Comparison of ENCODE assay signal across 11 cellular contexts in the genomic region with DNA sequence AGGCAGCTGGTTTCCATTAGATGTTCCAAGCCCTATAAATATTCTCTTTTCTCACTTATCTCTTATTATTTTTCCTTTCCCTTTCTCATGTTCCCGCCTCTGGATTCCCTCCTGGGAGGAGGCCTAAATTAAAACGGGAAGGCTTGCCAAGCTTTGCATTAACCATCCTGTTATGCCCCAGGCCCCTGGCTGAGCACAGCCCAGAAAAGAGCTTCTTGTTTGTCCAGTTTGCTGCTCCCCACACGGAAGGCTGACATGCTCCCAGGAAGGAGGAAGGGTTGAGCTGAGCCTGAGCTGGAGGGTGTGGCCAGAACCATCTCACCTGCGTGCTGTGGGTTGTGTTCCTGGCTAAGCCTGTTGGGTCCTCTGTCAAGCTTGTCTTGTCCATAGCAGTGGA.
DNase-seq lines count a peak whose midpoint lies in the region; ATAC-seq and TF ChIP-seq lines count a peak whose summit lies in the region.
"Had no signal": no experiment of that assay in that cellular context is flagged by ENCODE, and none has a peak within 500 bp of the region (broad histone marks: within the 10 kb centered on the region; RNA-seq: fewer than 3 reads in every experiment).

No MANE protein-coding gene starts in this region.

- no peaks in the 10 kb centered on the region for H3K9me3 Mint-ChIP-seq in neural crest cell

- no peak overlapping the region for H3K4me3 Mint-ChIP-seq in neural crest cell

- DNase-seq in Right ventricle myocardium superior, result no peak
- no peak for DNase-seq in cardiac septum (ENCODE audit: low spot score)
- DNase-seq in cerebellum (ENCODE audit: low spot score), result peak; percentile 51
- no peak for DNase-seq in neural crest cell (ENCODE audit: low read depth, low spot score)
- DNase-seq in OCI-M1 (lab: John Stamatoyannopoulos, UW), result no peak
- DNase-seq in glomerular visceral epithelial cell (ENCODE audit: extremely low spot score), result no peak
- no peak for DNase-seq in hypothalamus (lab: John Stamatoyannopoulos, UW)
- no peak for DNase-seq in UCSD-AML1 (lab: John Stamatoyannopoulos, UW; ENCODE audit: unreplicated experiment)
- DNase-seq: brain microvascular endothelial cell; stimulated activated CD4-positive, alpha-beta T cell treated with anti-CD3 and anti-CD28 coated beads, Interleukin-2, amount 100 ng/mL, for 48 hours; T-helper 9 cell had no signal

- peaks cover 45% of the 10 kb centered on the region for H3K4me1 Mint-ChIP-seq in neural crest cell

- no peaks in the 10 kb centered on the region for H3K27me3 Mint-ChIP-seq in neural crest cell (ENCODE audit: low read depth)

- intact Hi-C loops in Right ventricle myocardium superior (cut with DNase I) (no loop called here), cardiac septum (cut with DNase I) (loop anchor here (5.0 kb wide), 1 partner anchor 96 kb away; no protein-coding TSS in a partner anchor)

- peak overlapping the region; percentile 7 for H3K27ac Mint-ChIP-seq in neural crest cell (ENCODE audit: unreplicated experiment)

- no peak for TF ChIP-seq CTCF in neural crest cell (conservative IDR thresholded peaks at IDR 0.05)

- ATAC-seq in Right ventricle myocardium superior (ENCODE audit: poor library complexity), result peak; percentile 49

- H3K36me3 Mint-ChIP-seq in neural crest cell (ENCODE audit: low read depth), result no peaks in the 10 kb centered on the region
